1 cellular context compared by ENCODE assay signal in the genomic region with DNA sequence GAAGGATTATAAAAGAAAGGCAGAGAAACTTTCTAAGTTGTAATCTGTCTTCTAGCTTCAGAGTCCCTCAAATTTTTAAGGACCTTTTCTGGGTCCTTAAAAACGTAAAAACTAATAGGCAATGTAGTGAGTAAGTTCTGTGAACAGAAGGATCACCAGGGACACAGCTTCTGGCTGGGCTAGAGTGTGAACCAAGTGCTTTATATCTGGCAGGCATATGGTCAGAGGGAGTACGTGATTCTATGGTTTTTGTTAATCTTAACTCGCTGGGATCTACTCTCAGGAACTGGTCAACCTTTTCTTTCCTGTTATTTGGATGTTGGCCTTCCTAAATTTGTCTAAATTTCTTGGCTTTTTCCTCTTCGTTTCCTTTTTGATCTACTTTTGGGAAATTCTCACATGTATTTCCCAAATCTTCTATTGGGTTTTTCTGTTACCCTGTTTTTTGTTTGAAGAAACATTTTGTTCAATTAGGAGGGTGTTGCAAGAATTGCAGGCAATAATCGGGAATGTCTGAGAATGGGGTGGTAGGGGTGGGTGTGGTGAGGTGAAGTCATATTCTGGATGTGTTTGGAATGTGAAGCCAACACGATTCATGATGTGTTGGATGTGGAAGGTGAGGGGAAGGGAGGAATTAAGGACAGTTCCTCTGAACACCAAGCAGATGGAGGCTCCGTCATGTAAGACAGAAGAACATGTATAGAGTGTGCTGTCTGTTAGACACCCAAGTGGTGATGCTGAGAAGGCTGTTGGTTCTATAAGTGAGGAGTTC.
TF ChIP-seq lines count a peak whose summit lies in the region.

No MANE protein-coding gene starts in this region.

TF ChIP-seq in HEK293, 187 proteins besides CTCF, POLR2A, EP300 and RAD21 (continued from another document):
- 0 out of 2 replicates have a peak, but pooled peaks have one; percentile 47 for TF ChIP-seq ZNF600 (tag by site-specific recombination; IDR thresholded peaks at IDR 0.05)
